ENCODE assay signal across 8 cellular contexts in genomic region chr17:50953831-50954601, GRCh38.
A peak's percentile ranks its signal among the peaks of the same experiment; 100 is the strongest.
DNase-seq lines count a peak whose midpoint lies in the region; TF ChIP-seq lines count a peak whose summit lies in the region.

No MANE protein-coding gene starts in this region.

- H3K27ac Mint-ChIP-seq in neural progenitor cell = no peak overlapping the region
- H3K27ac Mint-ChIP-seq in activated CD4-positive, alpha-beta memory T cell treated with anti-CD3 and anti-CD28 coated beads for 36 hours = no peak overlapping the region

- peak; percentile 76 to 82 for DNase-seq in NCI-H187 (lab: John Stamatoyannopoulos, UW)
- DNase-seq in NCI-H187 treated with DMSO at 0.1 percent for 48 hours (lab: John Stamatoyannopoulos, UW) = no peak
- peak; percentile 37 for DNase-seq in NCI-H82 treated with DMSO at 0.1 percent for 48 hours (lab: John Stamatoyannopoulos, UW; ENCODE audit: unreplicated experiment)
- DNase-seq in epithelial cell of prostate (ENCODE audit: low read depth, low spot score) = peak; percentile 59
- peak; percentile 69 for DNase-seq in neural progenitor cell (ENCODE audit: low spot score)
- no peak for DNase-seq in activated CD4-positive, alpha-beta memory T cell treated with anti-CD3 and anti-CD28 coated beads for 36 hours
- DNase-seq in SKM-1 treated with dmso at 0.1 percent for 144 hours (lab: John Stamatoyannopoulos, UW; ENCODE audit: unreplicated experiment) = no peak
- DNase-seq in cerebellar nuclear complex (lab: John Stamatoyannopoulos, UW) = no peak

- POLR2A ChIA-PET in activated CD4-positive, alpha-beta memory T cell treated with anti-CD3 and anti-CD28 coated beads for 36 hours (lab: Charles Lee) = interaction anchor here (1.0 to 2.4 kb wide), 3 partner anchors 9 to 93 kb away, joined by 3 to 11 read pairs (median 5); partner anchors contain the start of gene TOB1

- H3K9me3 ChIP-seq in neural progenitor cell (ENCODE audit: low read depth) = no peaks in the 10 kb centered on the region

- no peaks in the 10 kb centered on the region for H3K9me3 Mint-ChIP-seq in neural progenitor cell
- H3K9me3 Mint-ChIP-seq in activated CD4-positive, alpha-beta memory T cell treated with anti-CD3 and anti-CD28 coated beads for 36 hours = no peaks in the 10 kb centered on the region

- peak overlapping the region; percentile 43 for H3K27ac ChIP-seq in epithelial cell of prostate
- H3K27ac ChIP-seq in neural progenitor cell = no peak overlapping the region

- no peak overlapping the region for H3K4me3 Mint-ChIP-seq in neural progenitor cell
- no peak overlapping the region for H3K4me3 Mint-ChIP-seq in activated CD4-positive, alpha-beta memory T cell treated with anti-CD3 and anti-CD28 coated beads for 36 hours

- H3K4me1 ChIP-seq in neural progenitor cell = peaks cover 35% of the 10 kb centered on the region

- peak overlapping the region; percentile 53 for H2AFZ ChIP-seq in neural progenitor cell (replicated peaks)

- intact Hi-C loops in activated CD4-positive, alpha-beta memory T cell treated with anti-CD3 and anti-CD28 coated beads for 36 hours (cut with micrococcal nuclease) = loop anchor here (10.0 kb wide), 1 partner anchor 409 kb away; the partner anchor contains the start of gene SPATA20

- no peaks in the 10 kb centered on the region for H3K79me2 ChIP-seq in neural progenitor cell (ENCODE audit: low read depth)

- no peaks in the 10 kb centered on the region for H3K27me3 ChIP-seq in neural progenitor cell

- H3K4me3 ChIP-seq in neural progenitor cell = no peak overlapping the region

- H3K4me2 ChIP-seq in neural progenitor cell = peak overlapping the region; percentile 51

- no peak overlapping the region for H3K9ac ChIP-seq in neural progenitor cell

- CTCF ChIA-PET in activated CD4-positive, alpha-beta memory T cell treated with anti-CD3 and anti-CD28 coated beads for 36 hours (lab: Charles Lee) = interaction anchor here (1.2 to 12.9 kb wide), 4 partner anchors 91 to 170 kb away, joined by 5 to 153 read pairs (median 99); partner anchors contain the start of gene TOB1

- H3K36me3 Mint-ChIP-seq in neural progenitor cell = no peaks in the 10 kb centered on the region
- H3K36me3 Mint-ChIP-seq in activated CD4-positive, alpha-beta memory T cell treated with anti-CD3 and anti-CD28 coated beads for 36 hours = no peaks in the 10 kb centered on the region

- no peaks in the 10 kb centered on the region for H3K36me3 ChIP-seq in neural progenitor cell

- no peaks in the 10 kb centered on the region for H4K20me1 ChIP-seq in neural progenitor cell (ENCODE audit: low read depth)

- H3F3A ChIP-seq in neural progenitor cell (ENCODE audit: low read depth) = peaks cover 13% of the 10 kb centered on the region

- no peak for TF ChIP-seq CTCF in neural progenitor cell (IDR thresholded peaks at IDR 0.05)

- peaks cover 32% of the 10 kb centered on the region for H3K4me1 Mint-ChIP-seq in neural progenitor cell
- peaks cover 9% of the 10 kb centered on the region for H3K4me1 Mint-ChIP-seq in activated CD4-positive, alpha-beta memory T cell treated with anti-CD3 and anti-CD28 coated beads for 36 hours (ENCODE audit: low read depth)

- peaks cover 15% of the 10 kb centered on the region for H3K27me3 Mint-ChIP-seq in neural progenitor cell (ENCODE audit: insufficient read depth, low read depth)
- H3K27me3 Mint-ChIP-seq in activated CD4-positive, alpha-beta memory T cell treated with anti-CD3 and anti-CD28 coated beads for 36 hours = no peaks in the 10 kb centered on the region

Comparison
In these comparisons a context has a peak if more than half of its experiments do, and no peak if none do; other contexts are left out.
1. DNase-seq: peak in NCI-H187 (2 of 2), NCI-H82 treated with DMSO at 0.1 percent for 48 hours (single experiment), epithelial cell of prostate (single experiment) and neural progenitor cell (single experiment); none in NCI-H187 treated with DMSO at 0.1 percent for 48 hours (single experiment), activated CD4-positive, alpha-beta memory T cell treated with anti-CD3 and anti-CD28 coated beads for 36 hours (single experiment), SKM-1 treated with dmso at 0.1 percent for 144 hours (single experiment) and cerebellar nuclear complex (0 of 2).